8 cellular contexts compared by ENCODE assay signal in the genomic region with DNA sequence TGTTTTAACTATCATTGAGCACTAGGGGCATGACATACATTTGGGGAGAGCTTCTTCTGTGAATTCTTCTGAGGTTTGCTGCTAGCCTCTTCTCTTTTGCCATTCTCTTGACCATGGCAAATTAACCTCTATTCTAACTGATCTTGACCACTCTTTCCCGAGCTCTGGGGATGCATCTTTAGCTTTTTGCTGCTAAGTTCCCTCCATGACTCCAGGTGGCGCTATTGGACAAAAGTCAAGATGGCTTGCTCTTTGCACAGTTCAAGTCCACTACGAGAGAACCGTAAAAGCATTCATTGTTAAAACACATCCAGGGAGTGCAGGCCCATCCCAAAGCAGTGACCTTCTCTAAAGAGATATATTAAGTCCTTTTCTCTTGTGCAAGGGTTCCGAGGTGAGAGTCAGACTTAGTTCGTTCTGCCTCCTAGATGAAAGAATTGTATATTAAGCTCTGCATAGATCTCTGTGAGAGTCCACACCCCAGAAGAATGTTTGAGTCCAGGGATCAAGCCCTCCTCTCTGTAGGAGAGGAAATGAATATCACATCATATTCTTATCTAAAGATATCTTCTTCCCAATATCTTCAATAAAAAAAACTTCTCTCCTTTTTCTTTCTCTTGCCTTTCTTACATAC.
A peak's percentile ranks its signal among the peaks of the same experiment; 100 is the strongest.
DNase-seq lines count a peak whose midpoint lies in the region; ATAC-seq, FAIRE-seq and TF ChIP-seq lines count a peak whose summit lies in the region.

No MANE protein-coding gene starts in this region.

- RAD21 ChIA-PET in GM12878 (lab: Charles Lee; ENCODE audit: unreplicated experiment): interaction anchor here (0.9 to 1.7 kb wide), 7 partner anchors 286 to 1230 kb away, joined by 3 to 15 read pairs (median 5); no protein-coding TSS in a partner anchor

- H3K9ac ChIP-seq in GM12878 (ENCODE audit: control insufficient read depth, insufficient read depth, low read length) (no peak overlapping the region), liver (ENCODE audit: low read depth in 1 of 2, low read length in 2 of 2) (no peak overlapping the region)

- H4K20me1 ChIP-seq in GM12878 (ENCODE audit: control insufficient read depth, insufficient read depth): no peaks in the 10 kb centered on the region

- no peak for FAIRE-seq in GM12878 (lab: Jason Lieb, UNC)

- H3K4me1 Mint-ChIP-seq in CD8-positive, alpha-beta T cell (ENCODE audit: low read depth): no peaks in the 10 kb centered on the region

- peak; percentile 60 for ATAC-seq in HG03442 (IDR thresholded peaks at IDR 0.05; ENCODE audit: unreplicated experiment)
- ATAC-seq in GM12878: peak; percentile 81
- ATAC-seq in HG03378 (IDR thresholded peaks at IDR 0.05; ENCODE audit: unreplicated experiment): no peak
- no peak for ATAC-seq in GM21723 (IDR thresholded peaks at IDR 0.05; ENCODE audit: unreplicated experiment)
- no peak for ATAC-seq in CD8-positive, alpha-beta T cell

- TF ChIP-seq EP300 in GM12878 (IDR thresholded peaks at IDR 0.05; ENCODE audit: borderline replicate concordance in 1 of 2, control insufficient read depth in 1 of 2, low read depth in 2 of 2, low read length in 2 of 2): no peak

- no peak for DNase-seq in GM12864 (ENCODE audit: low read depth)
- DNase-seq in NCI-H524 (lab: John Stamatoyannopoulos, UW): peak; percentile 83 to 85
- DNase-seq in GM12878 (ENCODE audit: low read depth, low spot score): no peak
- DNase-seq in CD8-positive, alpha-beta T cell: no peak

- in situ Hi-C loops in GM12878 (cut with MboI): loop anchor here (25.0 kb wide), 1 partner anchor 1197 kb away; no protein-coding TSS in a partner anchor

- H2AFZ ChIP-seq in GM12878 (ENCODE audit: control insufficient read depth, low read depth, low read length): no peak overlapping the region

- CTCF ChIA-PET in GM12878 (lab: Yijun Ruan, JAX): interaction anchor here (0.6 to 2.2 kb wide), 21 partner anchors 9 to 1248 kb away, joined by 3 to 27 read pairs (median 3); no protein-coding TSS in a partner anchor
- CTCF ChIA-PET in CD8-positive, alpha-beta T cell (lab: Charles Lee): no interaction called here

- TF ChIP-seq CTCF in GM12864 (IDR thresholded peaks at IDR 0.05; ENCODE audit: low read depth, low read length, missing control alignments): peak; percentile 64
- peak; percentile 50 to 69 (median 67); a peak in 5 of 6 replicates for TF ChIP-seq CTCF in GM12878 (IDR thresholded peaks at IDR 0.05 in 2 of 3, conservative IDR thresholded peaks at IDR 0.05 in 1 of 3; ENCODE audit: control insufficient read depth in 2 of 3, extremely low read depth in 1 of 3, insufficient read depth in 1 of 3, low read depth in 3 of 3, low read length in 3 of 3)
- peak; percentile 35 for TF ChIP-seq CTCF in liver (IDR thresholded peaks at IDR 0.05; ENCODE audit: low read depth, low read length, missing input control)
- no peak for TF ChIP-seq CTCF in CD8-positive, alpha-beta T cell (IDR thresholded peaks at IDR 0.05)

- H3K27ac Mint-ChIP-seq in CD8-positive, alpha-beta T cell: no peak overlapping the region

- H3K36me3 ChIP-seq in GM12878 (ENCODE audit: control insufficient read depth in 2 of 2, insufficient read depth in 2 of 2, low read length in 1 of 2): no peaks in the 10 kb centered on the region
- no peaks in the 10 kb centered on the region for H3K36me3 ChIP-seq in liver (ENCODE audit: control insufficient read depth in 4 of 4, insufficient read depth in 3 of 4, low read depth in 1 of 4, low read length in 3 of 4)
- H3K36me3 ChIP-seq in CD8-positive, alpha-beta T cell (ENCODE audit: insufficient read depth, low read length): no peaks in the 10 kb centered on the region

- SMC1A ChIA-PET in GM12878 (lab: Charles Lee; ENCODE audit: uncharacterized antibody, unreplicated experiment): interaction anchor here (0.6 to 2.4 kb wide), 10 partner anchors 9 to 1230 kb away, joined by 3 to 13 read pairs (median 4); no protein-coding TSS in a partner anchor

- no peaks in the 10 kb centered on the region for H3K9me3 ChIP-seq in GM12878 (replicated peaks; ENCODE audit: control insufficient read depth, insufficient read depth, low read length)
- H3K9me3 ChIP-seq in liver (ENCODE audit: control insufficient read depth in 4 of 4, low read length in 3 of 4): no peaks in the 10 kb centered on the region
- H3K9me3 ChIP-seq in CD8-positive, alpha-beta T cell (ENCODE audit: low read length): no peaks in the 10 kb centered on the region

- H3K27ac ChIP-seq in GM12878 (ENCODE audit: control insufficient read depth, insufficient read depth): no peak overlapping the region
- H3K27ac ChIP-seq in liver (ENCODE audit: low read depth in 1 of 2, low read length in 2 of 2): no peak overlapping the region
- H3K27ac ChIP-seq in CD8-positive, alpha-beta T cell (ENCODE audit: low read depth, low read length): no peak overlapping the region

- BruUV-seq in GM12878 (replicated peaks; lab: Mats Ljungman, UMichigan): no TSS peak

- H3K27me3 Mint-ChIP-seq in CD8-positive, alpha-beta T cell (ENCODE audit: low read depth): no peaks in the 10 kb centered on the region

- H3K27me3 ChIP-seq in GM12878 (replicated peaks in 1 of 2; ENCODE audit: control insufficient read depth in 2 of 2, insufficient read depth in 2 of 2, low read length in 1 of 2) (no peaks in the 10 kb centered on the region), liver (ENCODE audit: control insufficient read depth in 4 of 4, insufficient read depth in 4 of 4, low read length in 3 of 4) (no peaks in the 10 kb centered on the region)
- H3K27me3 ChIP-seq in CD8-positive, alpha-beta T cell (ENCODE audit: insufficient read depth, low read length): no peaks in the 10 kb centered on the region

- H3K79me2 ChIP-seq in GM12878 (ENCODE audit: control insufficient read depth, insufficient read depth, low read length): no peaks in the 10 kb centered on the region

- POLR2A ChIA-PET in GM12878 (lab: Charles Lee): no interaction called here
- POLR2A ChIA-PET in CD8-positive, alpha-beta T cell (lab: Charles Lee): no interaction called here

- H3K4me1 ChIP-seq in GM12878 (ENCODE audit: control insufficient read depth, insufficient read depth, low read length) (no peaks in the 10 kb centered on the region), liver (ENCODE audit: control insufficient read depth in 4 of 4, insufficient read depth in 4 of 4, low read length in 3 of 4) (no peaks in the 10 kb centered on the region)
- no peaks in the 10 kb centered on the region for H3K4me1 ChIP-seq in CD8-positive, alpha-beta T cell (ENCODE audit: insufficient read depth, low read length)

- peaks cover 7% of the 10 kb centered on the region for H3K9me3 Mint-ChIP-seq in CD8-positive, alpha-beta T cell

- H3K36me3 Mint-ChIP-seq in CD8-positive, alpha-beta T cell: no peaks in the 10 kb centered on the region

- TF ChIP-seq RAD21 in GM12878 (IDR thresholded peaks at IDR 0.05; ENCODE audit: insufficient read depth, low read depth, low read length) (peak; percentile 67), liver (IDR thresholded peaks at IDR 0.05) (peak; percentile 57 to 72)

- H3K4me3 Mint-ChIP-seq in CD8-positive, alpha-beta T cell: no peak overlapping the region

- WGBS in GM12878 (ENCODE audit: insufficient coverage, insufficient replicate concordance, low lambda C conversion rate, missing lambda C conversion rate): 22% methylated on average over 6 of the region's 6 CpGs
- 24% methylated on average over 6 of the region's 6 CpGs for WGBS in liver

- intact Hi-C loops in GM12878 (cut with micrococcal nuclease; ENCODE audit: unreplicated experiment): loop anchor here (2.0 to 5.0 kb wide), 2 partner anchors 1147 to 1192 kb away; no protein-coding TSS in a partner anchor
- intact Hi-C loops in CD8-positive, alpha-beta T cell (cut with DNase I, micrococcal nuclease): no loop called here

- no peak for TF ChIP-seq POLR2A in GM12878 (IDR thresholded peaks at IDR 0.05; ENCODE audit: low read depth, low read length)

- H3K4me2 ChIP-seq in GM12878 (ENCODE audit: control insufficient read depth, insufficient read depth): no peak overlapping the region

- H3K4me3 ChIP-seq in GM12864 (ENCODE audit: low read depth, low read length): no peak overlapping the region
- H3K4me3 ChIP-seq in GM12878: no peak overlapping the region
- H3K4me3 ChIP-seq in liver (ENCODE audit: low read depth in 1 of 3, low read length in 3 of 3): no peak overlapping the region
- H3K4me3 ChIP-seq in CD8-positive, alpha-beta T cell (ENCODE audit: low read depth, low read length): no peak overlapping the region

TF ChIP-seq in GM12878, 131 proteins besides CTCF, POLR2A, EP300 and RAD21 (continues in another document):
- peak; percentile 69; the same call in 1 of the 2 replicates for TF ChIP-seq YY1 (IDR thresholded peaks at IDR 0.05; ENCODE audit: low read depth, low read length)
- TF ChIP-seq, protein P1, sequence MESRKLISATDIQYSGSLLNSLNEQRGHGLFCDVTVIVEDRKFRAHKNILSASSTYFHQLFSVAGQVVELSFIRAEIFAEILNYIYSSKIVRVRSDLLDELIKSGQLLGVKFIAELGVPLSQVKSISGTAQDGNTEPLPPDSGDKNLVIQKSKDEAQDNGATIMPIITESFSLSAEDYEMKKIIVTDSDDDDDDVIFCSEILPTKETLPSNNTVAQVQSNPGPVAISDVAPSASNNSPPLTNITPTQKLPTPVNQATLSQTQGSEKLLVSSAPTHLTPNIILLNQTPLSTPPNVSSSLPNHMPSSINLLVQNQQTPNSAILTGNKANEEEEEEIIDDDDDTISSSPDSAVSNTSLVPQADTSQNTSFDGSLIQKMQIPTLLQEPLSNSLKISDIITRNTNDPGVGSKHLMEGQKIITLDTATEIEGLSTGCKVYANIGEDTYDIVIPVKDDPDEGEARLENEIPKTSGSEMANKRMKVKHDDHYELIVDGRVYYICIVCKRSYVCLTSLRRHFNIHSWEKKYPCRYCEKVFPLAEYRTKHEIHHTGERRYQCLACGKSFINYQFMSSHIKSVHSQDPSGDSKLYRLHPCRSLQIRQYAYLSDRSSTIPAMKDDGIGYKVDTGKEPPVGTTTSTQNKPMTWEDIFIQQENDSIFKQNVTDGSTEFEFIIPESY (IDR thresholded peaks at IDR 0.05): no peak

Comparison
In these comparisons a context has a peak if more than half of its experiments do, and no peak if none do; other contexts are left out.
1. DNase-seq: peak in NCI-H524 (2 of 2); none in GM12864 (single experiment), GM12878 (single experiment) and CD8-positive, alpha-beta T cell (0 of 7).
2. ATAC-seq: peak in HG03442 (single experiment) and GM12878 (single experiment); none in HG03378 (single experiment), GM21723 (single experiment) and CD8-positive, alpha-beta T cell (single experiment).